1 cellular context compared by ENCODE assay signal in the genomic region with DNA sequence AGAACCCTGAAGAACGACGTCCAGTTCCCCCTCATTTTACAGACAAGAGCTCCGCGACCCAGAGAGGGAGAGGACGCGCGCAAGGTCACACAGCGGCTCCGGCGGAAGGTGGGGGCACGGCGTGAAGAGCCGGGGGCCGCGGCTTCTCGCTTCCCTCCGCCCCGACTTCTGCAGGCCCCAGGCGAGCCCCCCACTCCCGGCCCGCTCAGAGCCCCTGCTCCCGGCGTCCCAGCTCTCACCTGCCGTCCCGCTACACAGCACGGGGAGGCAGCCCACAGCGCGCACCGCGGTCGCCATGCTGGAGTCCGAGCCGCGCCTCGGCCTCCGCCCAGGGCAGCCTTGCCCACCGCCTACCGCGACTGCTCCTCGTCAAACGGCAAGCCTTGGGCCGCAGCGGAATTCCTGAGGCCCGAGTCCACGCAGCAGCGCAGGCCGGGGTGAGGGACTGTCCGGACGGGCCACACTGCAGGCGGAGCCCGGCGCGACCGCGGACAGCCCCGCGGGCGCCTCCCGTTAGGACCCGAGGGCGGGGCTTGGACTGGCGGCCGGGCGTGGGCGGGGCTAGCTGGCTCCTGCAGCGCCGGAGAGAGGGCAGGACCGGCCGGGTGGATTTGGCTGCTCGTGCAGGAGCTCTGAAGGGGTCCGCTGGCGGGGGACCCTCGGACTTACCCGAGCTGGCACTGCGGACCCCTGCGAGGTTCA.
TF ChIP-seq lines count a peak whose summit lies in the region.

A gene (minus strand): TSS at position 314 of the 702 bp plus-strand sequence. CDS start 17 bp downstream, at position 297.

TF ChIP-seq in HepG2, 621 proteins besides CTCF, POLR2A, EP300 and RAD21 (continued from another document and continues in another):
- TF ChIP-seq, protein P1, sequence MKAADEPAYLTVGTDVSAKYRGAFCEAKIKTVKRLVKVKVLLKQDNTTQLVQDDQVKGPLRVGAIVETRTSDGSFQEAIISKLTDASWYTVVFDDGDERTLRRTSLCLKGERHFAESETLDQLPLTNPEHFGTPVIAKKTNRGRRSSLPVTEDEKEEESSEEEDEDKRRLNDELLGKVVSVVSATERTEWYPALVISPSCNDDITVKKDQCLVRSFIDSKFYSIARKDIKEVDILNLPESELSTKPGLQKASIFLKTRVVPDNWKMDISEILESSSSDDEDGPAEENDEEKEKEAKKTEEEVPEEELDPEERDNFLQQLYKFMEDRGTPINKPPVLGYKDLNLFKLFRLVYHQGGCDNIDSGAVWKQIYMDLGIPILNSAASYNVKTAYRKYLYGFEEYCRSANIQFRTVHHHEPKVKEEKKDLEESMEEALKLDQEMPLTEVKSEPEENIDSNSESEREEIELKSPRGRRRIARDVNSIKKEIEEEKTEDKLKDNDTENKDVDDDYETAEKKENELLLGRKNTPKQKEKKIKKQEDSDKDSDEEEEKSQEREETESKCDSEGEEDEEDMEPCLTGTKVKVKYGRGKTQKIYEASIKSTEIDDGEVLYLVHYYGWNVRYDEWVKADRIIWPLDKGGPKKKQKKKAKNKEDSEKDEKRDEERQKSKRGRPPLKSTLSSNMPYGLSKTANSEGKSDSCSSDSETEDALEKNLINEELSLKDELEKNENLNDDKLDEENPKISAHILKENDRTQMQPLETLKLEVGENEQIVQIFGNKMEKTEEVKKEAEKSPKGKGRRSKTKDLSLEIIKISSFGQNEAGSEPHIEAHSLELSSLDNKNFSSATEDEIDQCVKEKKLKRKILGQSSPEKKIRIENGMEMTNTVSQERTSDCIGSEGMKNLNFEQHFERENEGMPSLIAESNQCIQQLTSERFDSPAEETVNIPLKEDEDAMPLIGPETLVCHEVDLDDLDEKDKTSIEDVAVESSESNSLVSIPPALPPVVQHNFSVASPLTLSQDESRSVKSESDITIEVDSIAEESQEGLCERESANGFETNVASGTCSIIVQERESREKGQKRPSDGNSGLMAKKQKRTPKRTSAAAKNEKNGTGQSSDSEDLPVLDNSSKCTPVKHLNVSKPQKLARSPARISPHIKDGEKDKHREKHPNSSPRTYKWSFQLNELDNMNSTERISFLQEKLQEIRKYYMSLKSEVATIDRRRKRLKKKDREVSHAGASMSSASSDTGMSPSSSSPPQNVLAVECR (CRISPR knock-in tag; IDR thresholded peaks at IDR 0.05; ENCODE audit: borderline replicate concordance), result peak; percentile 93
- TF ChIP-seq ZNF282 (IDR thresholded peaks at IDR 0.05; ENCODE audit: partially characterized antibody) (no peak), MBD4 (IDR thresholded peaks at IDR 0.05; ENCODE audit: borderline replicate concordance, low read length) (no peak), RXRB (CRISPR knock-in tag; IDR thresholded peaks at IDR 0.05; ENCODE audit: borderline replicate concordance) (peak; percentile 28; the same call in 1 of the 2 replicates), KAT8 (CRISPR knock-in tag; IDR thresholded peaks at IDR 0.05) (peak; percentile 86), ZNF570 (CRISPR knock-in tag; IDR thresholded peaks at IDR 0.05; ENCODE audit: borderline replicate concordance) (peak; percentile 78; the same call in 1 of the 2 replicates), ZNF350 (CRISPR knock-in tag; IDR thresholded peaks at IDR 0.05; ENCODE audit: borderline replicate concordance, low read depth) (peak; percentile 22; the same call in 1 of the 2 replicates), TGIF2 (CRISPR knock-in tag; IDR thresholded peaks at IDR 0.05) (0 out of 2 replicates have a peak, but pooled peaks have one; percentile 38), ZNF160 (CRISPR knock-in tag; IDR thresholded peaks at IDR 0.05) (peak; percentile 42; the same call in 1 of the 2 replicates), TEAD3 (CRISPR knock-in tag; optimal IDR thresholded peaks at IDR 0.05; ENCODE audit: borderline replicate concordance) (peak; percentile 66), ZNF543 (CRISPR knock-in tag; IDR thresholded peaks at IDR 0.05) (peak; percentile 99), NR2F2 (IDR thresholded peaks at IDR 0.05; ENCODE audit: borderline replicate concordance, low read depth) (no peak), ZNF713 (CRISPR knock-in tag; IDR thresholded peaks at IDR 0.05) (peak; percentile 84; the same call in 1 of the 2 replicates), PHF21A (CRISPR knock-in tag; IDR thresholded peaks at IDR 0.05) (peak; percentile 61; the same call in 1 of the 2 replicates), ZNF674 (CRISPR knock-in tag; IDR thresholded peaks at IDR 0.05; ENCODE audit: low read depth) (peak; percentile 68; the same call in 1 of the 2 replicates), MEF2D (CRISPR knock-in tag; IDR thresholded peaks at IDR 0.05) (no peak), SMYD3 (CRISPR knock-in tag; IDR thresholded peaks at IDR 0.05) (peak; percentile 68; the same call in 1 of the 2 replicates), ZNF251 (CRISPR knock-in tag; IDR thresholded peaks at IDR 0.05) (0 out of 2 replicates have a peak, but pooled peaks have one; percentile 59), ZNF30 (CRISPR knock-in tag; IDR thresholded peaks at IDR 0.05) (no peak; the same call in 1 of the 2 replicates), GLI4 (CRISPR knock-in tag; IDR thresholded peaks at IDR 0.05; ENCODE audit: borderline replicate concordance) (peak; percentile 50; the same call in 1 of the 2 replicates), CEBPG (CRISPR knock-in tag; IDR thresholded peaks at IDR 0.05) (no peak; the same call in 1 of the 2 replicates), RAD51 (IDR thresholded peaks at IDR 0.05; ENCODE audit: borderline replicate concordance) (no peak), FOXO1 (CRISPR knock-in tag; IDR thresholded peaks at IDR 0.05) (peak; percentile 47; the same call in 1 of the 2 replicates), TSC22D2 (CRISPR knock-in tag; IDR thresholded peaks at IDR 0.05; ENCODE audit: borderline replicate concordance) (peak; percentile 96), ZNF615 (CRISPR knock-in tag; IDR thresholded peaks at IDR 0.05; ENCODE audit: borderline replicate concordance) (no peak), ZNF292 (CRISPR knock-in tag; IDR thresholded peaks at IDR 0.05; ENCODE audit: borderline replicate concordance, low read depth) (0 out of 2 replicates have a peak, but pooled peaks have one; percentile 19), ZNF776 (CRISPR knock-in tag; IDR thresholded peaks at IDR 0.05) (peak; percentile 97; the same call in 1 of the 2 replicates), HOXA5 (CRISPR knock-in tag; IDR thresholded peaks at IDR 0.05) (peak; percentile 92), ARHGAP35 (CRISPR knock-in tag; IDR thresholded peaks at IDR 0.05; ENCODE audit: borderline replicate concordance) (peak; percentile 93)
- TF ChIP-seq, protein P2, sequence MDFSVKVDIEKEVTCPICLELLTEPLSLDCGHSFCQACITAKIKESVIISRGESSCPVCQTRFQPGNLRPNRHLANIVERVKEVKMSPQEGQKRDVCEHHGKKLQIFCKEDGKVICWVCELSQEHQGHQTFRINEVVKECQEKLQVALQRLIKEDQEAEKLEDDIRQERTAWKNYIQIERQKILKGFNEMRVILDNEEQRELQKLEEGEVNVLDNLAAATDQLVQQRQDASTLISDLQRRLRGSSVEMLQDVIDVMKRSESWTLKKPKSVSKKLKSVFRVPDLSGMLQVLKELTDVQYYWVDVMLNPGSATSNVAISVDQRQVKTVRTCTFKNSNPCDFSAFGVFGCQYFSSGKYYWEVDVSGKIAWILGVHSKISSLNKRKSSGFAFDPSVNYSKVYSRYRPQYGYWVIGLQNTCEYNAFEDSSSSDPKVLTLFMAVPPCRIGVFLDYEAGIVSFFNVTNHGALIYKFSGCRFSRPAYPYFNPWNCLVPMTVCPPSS (IDR thresholded peaks at IDR 0.05), result no peak
- TF ChIP-seq, protein P3, sequence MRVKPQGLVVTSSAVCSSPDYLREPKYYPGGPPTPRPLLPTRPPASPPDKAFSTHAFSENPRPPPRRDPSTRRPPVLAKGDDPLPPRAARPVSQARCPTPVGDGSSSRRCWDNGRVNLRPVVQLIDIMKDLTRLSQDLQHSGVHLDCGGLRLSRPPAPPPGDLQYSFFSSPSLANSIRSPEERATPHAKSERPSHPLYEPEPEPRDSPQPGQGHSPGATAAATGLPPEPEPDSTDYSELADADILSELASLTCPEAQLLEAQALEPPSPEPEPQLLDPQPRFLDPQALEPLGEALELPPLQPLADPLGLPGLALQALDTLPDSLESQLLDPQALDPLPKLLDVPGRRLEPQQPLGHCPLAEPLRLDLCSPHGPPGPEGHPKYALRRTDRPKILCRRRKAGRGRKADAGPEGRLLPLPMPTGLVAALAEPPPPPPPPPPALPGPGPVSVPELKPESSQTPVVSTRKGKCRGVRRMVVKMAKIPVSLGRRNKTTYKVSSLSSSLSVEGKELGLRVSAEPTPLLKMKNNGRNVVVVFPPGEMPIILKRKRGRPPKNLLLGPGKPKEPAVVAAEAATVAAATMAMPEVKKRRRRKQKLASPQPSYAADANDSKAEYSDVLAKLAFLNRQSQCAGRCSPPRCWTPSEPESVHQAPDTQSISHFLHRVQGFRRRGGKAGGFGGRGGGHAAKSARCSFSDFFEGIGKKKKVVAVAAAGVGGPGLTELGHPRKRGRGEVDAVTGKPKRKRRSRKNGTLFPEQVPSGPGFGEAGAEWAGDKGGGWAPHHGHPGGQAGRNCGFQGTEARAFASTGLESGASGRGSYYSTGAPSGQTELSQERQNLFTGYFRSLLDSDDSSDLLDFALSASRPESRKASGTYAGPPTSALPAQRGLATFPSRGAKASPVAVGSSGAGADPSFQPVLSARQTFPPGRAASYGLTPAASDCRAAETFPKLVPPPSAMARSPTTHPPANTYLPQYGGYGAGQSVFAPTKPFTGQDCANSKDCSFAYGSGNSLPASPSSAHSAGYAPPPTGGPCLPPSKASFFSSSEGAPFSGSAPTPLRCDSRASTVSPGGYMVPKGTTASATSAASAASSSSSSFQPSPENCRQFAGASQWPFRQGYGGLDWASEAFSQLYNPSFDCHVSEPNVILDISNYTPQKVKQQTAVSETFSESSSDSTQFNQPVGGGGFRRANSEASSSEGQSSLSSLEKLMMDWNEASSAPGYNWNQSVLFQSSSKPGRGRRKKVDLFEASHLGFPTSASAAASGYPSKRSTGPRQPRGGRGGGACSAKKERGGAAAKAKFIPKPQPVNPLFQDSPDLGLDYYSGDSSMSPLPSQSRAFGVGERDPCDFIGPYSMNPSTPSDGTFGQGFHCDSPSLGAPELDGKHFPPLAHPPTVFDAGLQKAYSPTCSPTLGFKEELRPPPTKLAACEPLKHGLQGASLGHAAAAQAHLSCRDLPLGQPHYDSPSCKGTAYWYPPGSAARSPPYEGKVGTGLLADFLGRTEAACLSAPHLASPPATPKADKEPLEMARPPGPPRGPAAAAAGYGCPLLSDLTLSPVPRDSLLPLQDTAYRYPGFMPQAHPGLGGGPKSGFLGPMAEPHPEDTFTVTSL (CRISPR knock-in tag; IDR thresholded peaks at IDR 0.05; ENCODE audit: borderline replicate concordance), result no peak
- TF ChIP-seq, protein P4, sequence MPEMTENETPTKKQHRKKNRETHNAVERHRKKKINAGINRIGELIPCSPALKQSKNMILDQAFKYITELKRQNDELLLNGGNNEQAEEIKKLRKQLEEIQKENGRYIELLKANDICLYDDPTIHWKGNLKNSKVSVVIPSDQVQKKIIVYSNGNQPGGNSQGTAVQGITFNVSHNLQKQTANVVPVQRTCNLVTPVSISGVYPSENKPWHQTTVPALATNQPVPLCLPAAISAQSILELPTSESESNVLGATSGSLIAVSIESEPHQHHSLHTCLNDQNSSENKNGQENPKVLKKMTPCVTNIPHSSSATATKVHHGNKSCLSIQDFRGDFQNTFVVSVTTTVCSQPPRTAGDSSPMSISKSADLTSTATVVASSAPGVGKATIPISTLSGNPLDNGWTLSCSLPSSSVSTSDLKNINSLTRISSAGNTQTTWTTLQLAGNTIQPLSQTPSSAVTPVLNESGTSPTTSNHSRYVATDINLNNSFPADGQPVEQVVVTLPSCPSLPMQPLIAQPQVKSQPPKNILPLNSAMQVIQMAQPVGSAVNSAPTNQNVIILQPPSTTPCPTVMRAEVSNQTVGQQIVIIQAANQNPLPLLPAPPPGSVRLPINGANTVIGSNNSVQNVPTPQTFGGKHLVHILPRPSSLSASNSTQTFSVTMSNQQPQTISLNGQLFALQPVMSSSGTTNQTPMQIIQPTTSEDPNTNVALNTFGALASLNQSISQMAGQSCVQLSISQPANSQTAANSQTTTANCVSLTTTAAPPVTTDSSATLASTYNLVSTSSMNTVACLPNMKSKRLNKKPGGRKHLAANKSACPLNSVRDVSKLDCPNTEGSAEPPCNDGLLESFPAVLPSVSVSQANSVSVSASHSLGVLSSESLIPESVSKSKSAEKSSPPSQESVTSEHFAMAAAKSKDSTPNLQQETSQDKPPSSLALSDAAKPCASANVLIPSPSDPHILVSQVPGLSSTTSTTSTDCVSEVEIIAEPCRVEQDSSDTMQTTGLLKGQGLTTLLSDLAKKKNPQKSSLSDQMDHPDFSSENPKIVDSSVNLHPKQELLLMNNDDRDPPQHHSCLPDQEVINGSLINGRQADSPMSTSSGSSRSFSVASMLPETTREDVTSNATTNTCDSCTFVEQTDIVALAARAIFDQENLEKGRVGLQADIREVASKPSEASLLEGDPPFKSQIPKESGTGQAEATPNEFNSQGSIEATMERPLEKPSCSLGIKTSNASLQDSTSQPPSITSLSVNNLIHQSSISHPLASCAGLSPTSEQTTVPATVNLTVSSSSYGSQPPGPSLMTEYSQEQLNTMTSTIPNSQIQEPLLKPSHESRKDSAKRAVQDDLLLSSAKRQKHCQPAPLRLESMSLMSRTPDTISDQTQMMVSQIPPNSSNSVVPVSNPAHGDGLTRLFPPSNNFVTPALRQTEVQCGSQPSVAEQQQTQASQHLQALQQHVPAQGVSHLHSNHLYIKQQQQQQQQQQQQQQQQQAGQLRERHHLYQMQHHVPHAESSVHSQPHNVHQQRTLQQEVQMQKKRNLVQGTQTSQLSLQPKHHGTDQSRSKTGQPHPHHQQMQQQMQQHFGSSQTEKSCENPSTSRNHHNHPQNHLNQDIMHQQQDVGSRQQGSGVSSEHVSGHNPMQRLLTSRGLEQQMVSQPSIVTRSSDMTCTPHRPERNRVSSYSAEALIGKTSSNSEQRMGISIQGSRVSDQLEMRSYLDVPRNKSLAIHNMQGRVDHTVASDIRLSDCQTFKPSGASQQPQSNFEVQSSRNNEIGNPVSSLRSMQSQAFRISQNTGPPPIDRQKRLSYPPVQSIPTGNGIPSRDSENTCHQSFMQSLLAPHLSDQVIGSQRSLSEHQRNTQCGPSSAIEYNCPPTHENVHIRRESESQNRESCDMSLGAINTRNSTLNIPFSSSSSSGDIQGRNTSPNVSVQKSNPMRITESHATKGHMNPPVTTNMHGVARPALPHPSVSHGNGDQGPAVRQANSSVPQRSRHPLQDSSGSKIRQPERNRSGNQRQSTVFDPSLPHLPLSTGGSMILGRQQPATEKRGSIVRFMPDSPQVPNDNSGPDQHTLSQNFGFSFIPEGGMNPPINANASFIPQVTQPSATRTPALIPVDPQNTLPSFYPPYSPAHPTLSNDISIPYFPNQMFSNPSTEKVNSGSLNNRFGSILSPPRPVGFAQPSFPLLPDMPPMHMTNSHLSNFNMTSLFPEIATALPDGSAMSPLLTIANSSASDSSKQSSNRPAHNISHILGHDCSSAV (CRISPR knock-in tag; IDR thresholded peaks at IDR 0.05; ENCODE audit: borderline replicate concordance), result no peak
- TF ChIP-seq, protein P5, sequence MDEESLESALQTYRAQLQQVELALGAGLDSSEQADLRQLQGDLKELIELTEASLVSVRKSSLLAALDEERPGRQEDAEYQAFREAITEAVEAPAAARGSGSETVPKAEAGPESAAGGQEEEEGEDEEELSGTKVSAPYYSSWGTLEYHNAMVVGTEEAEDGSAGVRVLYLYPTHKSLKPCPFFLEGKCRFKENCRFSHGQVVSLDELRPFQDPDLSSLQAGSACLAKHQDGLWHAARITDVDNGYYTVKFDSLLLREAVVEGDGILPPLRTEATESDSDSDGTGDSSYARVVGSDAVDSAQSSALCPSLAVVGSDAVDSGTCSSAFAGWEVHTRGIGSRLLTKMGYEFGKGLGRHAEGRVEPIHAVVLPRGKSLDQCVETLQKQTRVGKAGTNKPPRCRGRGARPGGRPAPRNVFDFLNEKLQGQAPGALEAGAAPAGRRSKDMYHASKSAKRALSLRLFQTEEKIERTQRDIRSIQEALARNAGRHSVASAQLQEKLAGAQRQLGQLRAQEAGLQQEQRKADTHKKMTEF (CRISPR knock-in tag; IDR thresholded peaks at IDR 0.05), result peak; percentile 90
